In genomic region chr15:67054676-67055075, GRCh38 we compare ENCODE assay signal across 2 cellular contexts.
TF ChIP-seq lines count a peak whose summit lies in the region.

No MANE protein-coding gene starts in this region.

TF ChIP-seq in GM23338, 12 proteins besides CTCF, POLR2A, EP300 and RAD21:
- TF ChIP-seq ETS1 (IDR thresholded peaks at IDR 0.05) (no peak), NANOG (IDR thresholded peaks at IDR 0.05; ENCODE audit: borderline replicate concordance) (no peak), ZNF331 (CRISPR knock-in tag; IDR thresholded peaks at IDR 0.05; ENCODE audit: low read depth) (no peak), POLR2AphosphoS5 (IDR thresholded peaks at IDR 0.05; ENCODE audit: low read depth) (no peak)
- TF ChIP-seq, protein P1, sequence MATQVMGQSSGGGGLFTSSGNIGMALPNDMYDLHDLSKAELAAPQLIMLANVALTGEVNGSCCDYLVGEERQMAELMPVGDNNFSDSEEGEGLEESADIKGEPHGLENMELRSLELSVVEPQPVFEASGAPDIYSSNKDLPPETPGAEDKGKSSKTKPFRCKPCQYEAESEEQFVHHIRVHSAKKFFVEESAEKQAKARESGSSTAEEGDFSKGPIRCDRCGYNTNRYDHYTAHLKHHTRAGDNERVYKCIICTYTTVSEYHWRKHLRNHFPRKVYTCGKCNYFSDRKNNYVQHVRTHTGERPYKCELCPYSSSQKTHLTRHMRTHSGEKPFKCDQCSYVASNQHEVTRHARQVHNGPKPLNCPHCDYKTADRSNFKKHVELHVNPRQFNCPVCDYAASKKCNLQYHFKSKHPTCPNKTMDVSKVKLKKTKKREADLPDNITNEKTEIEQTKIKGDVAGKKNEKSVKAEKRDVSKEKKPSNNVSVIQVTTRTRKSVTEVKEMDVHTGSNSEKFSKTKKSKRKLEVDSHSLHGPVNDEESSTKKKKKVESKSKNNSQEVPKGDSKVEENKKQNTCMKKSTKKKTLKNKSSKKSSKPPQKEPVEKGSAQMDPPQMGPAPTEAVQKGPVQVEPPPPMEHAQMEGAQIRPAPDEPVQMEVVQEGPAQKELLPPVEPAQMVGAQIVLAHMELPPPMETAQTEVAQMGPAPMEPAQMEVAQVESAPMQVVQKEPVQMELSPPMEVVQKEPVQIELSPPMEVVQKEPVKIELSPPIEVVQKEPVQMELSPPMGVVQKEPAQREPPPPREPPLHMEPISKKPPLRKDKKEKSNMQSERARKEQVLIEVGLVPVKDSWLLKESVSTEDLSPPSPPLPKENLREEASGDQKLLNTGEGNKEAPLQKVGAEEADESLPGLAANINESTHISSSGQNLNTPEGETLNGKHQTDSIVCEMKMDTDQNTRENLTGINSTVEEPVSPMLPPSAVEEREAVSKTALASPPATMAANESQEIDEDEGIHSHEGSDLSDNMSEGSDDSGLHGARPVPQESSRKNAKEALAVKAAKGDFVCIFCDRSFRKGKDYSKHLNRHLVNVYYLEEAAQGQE (IDR thresholded peaks at IDR 0.05; ENCODE audit: unreplicated experiment): no peak

TF ChIP-seq in K562, 482 proteins besides CTCF, POLR2A, EP300 and RAD21:
- TF ChIP-seq SNAPC5 (CRISPR knock-in tag; IDR thresholded peaks at IDR 0.05) (no peak), NFE2L1 (tag; IDR thresholded peaks at IDR 0.05; ENCODE audit: borderline replicate concordance, low read depth) (no peak), IFI16 (CRISPR knock-in tag; IDR thresholded peaks at IDR 0.05) (no peak), CTCFL (IDR thresholded peaks at IDR 0.05; ENCODE audit: borderline replicate concordance, insufficient read depth, low read depth, low read length, poor library complexity, severe bottlenecking) (no peak)
